Comparison of ENCODE assay signal across 20 cellular contexts in genomic region chr15:68739390-68740075, GRCh38.
"Had no signal": no experiment of that assay in that cellular context is flagged by ENCODE, and none has a peak within 500 bp of the region (broad histone marks: within the 10 kb centered on the region; RNA-seq: fewer than 3 reads in every experiment).

No MANE protein-coding gene starts in this region.

- ATAC-seq: esophagus mucosa; naive thymus-derived CD4-positive, alpha-beta T cell; right cardiac atrium; stimulated activated effector memory CD8-positive, alpha-beta T cell treated with anti-CD3 and anti-CD28 coated beads, Interleukin-12 subunit alpha, Interleukin-12 subunit beta, amount 100 ng/mL, for 72 hours had no signal

- H3K27ac ChIP-seq: heart left ventricle, neutrophil, SJSA1, transverse colon had no signal

- H3K27me3 Mint-ChIP-seq: activated CD4-positive, alpha-beta memory T cell treated with anti-CD3 and anti-CD28 coated beads for 36 hours had no signal

- H3K27ac Mint-ChIP-seq: activated CD4-positive, alpha-beta memory T cell treated with anti-CD3 and anti-CD28 coated beads for 36 hours; dendritic cell treated with granulocyte-macrophage colony-stimulating factor and Interleukin-4, amounts not matched to agents 40 ng/mL and 50 ng/mL, for 4 days; endodermal cell; mesothelial cell of epicardium; naive thymus-derived CD4-positive, alpha-beta T cell; stimulated activated effector memory CD8-positive, alpha-beta T cell treated with anti-CD3 and anti-CD28 coated beads, Interleukin-12 subunit alpha, Interleukin-12 subunit beta, amount 100 ng/mL, for 72 hours had no signal

- H3K36me3 ChIP-seq: heart left ventricle, neutrophil, SJSA1, transverse colon had no signal

- H3K4me3 ChIP-seq: heart left ventricle, SJSA1, smooth muscle cell, transverse colon had no signal

- H3K4me1 Mint-ChIP-seq: mesothelial cell of epicardium; naive thymus-derived CD4-positive, alpha-beta T cell; stimulated activated effector memory CD8-positive, alpha-beta T cell treated with anti-CD3 and anti-CD28 coated beads, Interleukin-12 subunit alpha, Interleukin-12 subunit beta, amount 100 ng/mL, for 72 hours had no signal

- H3K4me3 Mint-ChIP-seq: activated CD4-positive, alpha-beta memory T cell treated with anti-CD3 and anti-CD28 coated beads for 36 hours; dendritic cell treated with granulocyte-macrophage colony-stimulating factor and Interleukin-4, amounts not matched to agents 40 ng/mL and 50 ng/mL, for 4 days; endodermal cell; mesothelial cell of epicardium; naive thymus-derived CD4-positive, alpha-beta T cell; stimulated activated effector memory CD8-positive, alpha-beta T cell treated with anti-CD3 and anti-CD28 coated beads, Interleukin-12 subunit alpha, Interleukin-12 subunit beta, amount 100 ng/mL, for 72 hours had no signal

- H3K9me3 Mint-ChIP-seq: activated CD4-positive, alpha-beta memory T cell treated with anti-CD3 and anti-CD28 coated beads for 36 hours; dendritic cell treated with granulocyte-macrophage colony-stimulating factor and Interleukin-4, amounts not matched to agents 40 ng/mL and 50 ng/mL, for 4 days; endodermal cell; mesothelial cell of epicardium; stimulated activated effector memory CD8-positive, alpha-beta T cell treated with anti-CD3 and anti-CD28 coated beads, Interleukin-12 subunit alpha, Interleukin-12 subunit beta, amount 100 ng/mL, for 72 hours had no signal

- H3K27me3 ChIP-seq: heart left ventricle, neutrophil, transverse colon had no signal

- DNase-seq: activated CD4-positive, alpha-beta memory T cell treated with anti-CD3 and anti-CD28 coated beads for 36 hours; activated CD4-positive, alpha-beta T cell treated with anti-CD3 and anti-CD28 coated beads for 1 hour; activated CD8-positive, alpha-beta memory T cell treated with anti-CD3 and anti-CD28 coated beads, Interleukin-2, amount 50 U/mL, for 4 hours; activated naive CD4-positive, alpha-beta T cell treated with Interleukin-2 at 50 U/mL for 16 hours; cerebellar nuclear complex; endodermal cell; foreskin fibroblast; heart left ventricle; kidney; naive thymus-derived CD4-positive, alpha-beta T cell; right cardiac atrium; T1000; transverse colon had no signal

- H3K4me1 ChIP-seq: SJSA1, transverse colon had no signal

- H3K36me3 Mint-ChIP-seq: activated CD4-positive, alpha-beta memory T cell treated with anti-CD3 and anti-CD28 coated beads for 36 hours; mesothelial cell of epicardium; naive thymus-derived CD4-positive, alpha-beta T cell; stimulated activated effector memory CD8-positive, alpha-beta T cell treated with anti-CD3 and anti-CD28 coated beads, Interleukin-12 subunit alpha, Interleukin-12 subunit beta, amount 100 ng/mL, for 72 hours had no signal

- H3K4me2 ChIP-seq: smooth muscle cell had no signal

- H3K9me3 ChIP-seq: neutrophil, SJSA1, transverse colon had no signal
